Comparison of ENCODE assay signal across 11 cellular contexts in genomic region chr20:43682446-43682845, GRCh38. TPM values are rescaled to one million over a fixed set of nuclear protein-coding genes. Genes with fewer than 3 reads are reported as not detected.
DNase-seq lines count a peak whose midpoint lies in the region; ATAC-seq and TF ChIP-seq lines count a peak whose summit lies in the region.
"Had no signal": no experiment of that assay in that cellular context is flagged by ENCODE, and none has a peak within 500 bp of the region (broad histone marks: within the 10 kb centered on the region; RNA-seq: fewer than 3 reads in every experiment).

No MANE protein-coding gene starts in this region.

- no peaks in the 10 kb centered on the region for H3K9me3 Mint-ChIP-seq in naive B cell
- H3K9me3 Mint-ChIP-seq: naive thymus-derived CD8-positive, alpha-beta T cell had no signal

- CTCF ChIA-PET in RWPE1 (lab: Yijun Ruan, JAX) = no interaction called here

- no peaks in the 10 kb centered on the region for H3K36me3 Mint-ChIP-seq in naive B cell
- H3K36me3 Mint-ChIP-seq: naive thymus-derived CD8-positive, alpha-beta T cell had no signal

- DNase-seq in naive B cell (no peak), activated gamma-delta T cell (lab: John Stamatoyannopoulos, UW) (no peak), NCI-H82 (lab: John Stamatoyannopoulos, UW) (no peak), RWPE1 (ENCODE audit: low spot score) (no peak), NCI-H446 (lab: John Stamatoyannopoulos, UW) (no peak)
- DNase-seq: PC-3 had no signal

- H3K27ac ChIP-seq in RWPE1 = no peak overlapping the region
- H3K27ac ChIP-seq: esophagus muscularis mucosa had no signal

- TF ChIP-seq CTCF in RWPE1 (conservative IDR thresholded peaks at IDR 0.05; ENCODE audit: low read depth) = no peak

- peaks cover 28 to 62% (median 39%) of the 10 kb centered on the region in 3 donors for H3K4me1 Mint-ChIP-seq in naive B cell

- H3K27me3 Mint-ChIP-seq in naive B cell = no peaks in the 10 kb centered on the region
- H3K27me3 Mint-ChIP-seq: naive thymus-derived CD8-positive, alpha-beta T cell had no signal

- peak overlapping the region; percentile 97 to 100 (median 100) for H3K27ac Mint-ChIP-seq in naive B cell

- peak overlapping the region; percentile 69 to 92 (median 77) for H3K4me3 Mint-ChIP-seq in naive B cell

- ATAC-seq in GM19023 (IDR thresholded peaks at IDR 0.05; ENCODE audit: unreplicated experiment) = peak; percentile 37
- peak; percentile 20 for ATAC-seq in HG02623 (IDR thresholded peaks at IDR 0.05; ENCODE audit: unreplicated experiment)
- peak; percentile 37 for ATAC-seq in HG03439 (IDR thresholded peaks at IDR 0.05; ENCODE audit: unreplicated experiment)
- ATAC-seq in naive B cell (ENCODE audit: low read depth in 2 of 2) = peak; percentile 4 to 11
- ATAC-seq: PC-3 had no signal

- POLR2A ChIA-PET in RWPE1 (lab: Yijun Ruan, JAX; ENCODE audit: low non-redundant PET) = no interaction called here

RNA-seq across cellular contexts. Expression of gene MYBL2, which starts 15.5 kb away (rescaled TPM):
- 10 to 100 TPM in 3 of 6 donors, 1 to 10 TPM in 3; 2.3 to 65.0 (median 26.6) TPM for polyA plus RNA-seq in naive B cell (ENCODE audit: low read depth in 6 of 6)

RNA-seq across cellular contexts. Expression of gene GTSF1L, which starts 44.4 kb away (rescaled TPM):
- under 1 TPM in 2 of 6 donors, not detected in 4; 0.81 to 0.96 TPM for polyA plus RNA-seq in naive B cell (ENCODE audit: low read depth in 6 of 6)
